Comparison of ENCODE assay signal across 1 cellular context in genomic region chr3:37163262-37164020, GRCh38.
TF ChIP-seq lines count a peak whose summit lies in the region.

No MANE protein-coding gene starts in this region.

TF ChIP-seq in GM23338, 12 proteins besides CTCF, POLR2A, EP300 and RAD21:
- no peak for TF ChIP-seq ZNF462 (CRISPR knock-in tag; IDR thresholded peaks at IDR 0.05)
- TF ChIP-seq CREB1 (CRISPR knock-in tag; IDR thresholded peaks at IDR 0.05; ENCODE audit: low read depth), result no peak
- no peak for TF ChIP-seq POLR2AphosphoS5 (IDR thresholded peaks at IDR 0.05; ENCODE audit: low read depth)
- TF ChIP-seq NANOG (IDR thresholded peaks at IDR 0.05; ENCODE audit: borderline replicate concordance), result no peak
- TF ChIP-seq ZNF114 (CRISPR knock-in tag; IDR thresholded peaks at IDR 0.05), result no peak
- TF ChIP-seq JUNB (IDR thresholded peaks at IDR 0.05; ENCODE audit: unreplicated experiment), result no peak
- no peak for TF ChIP-seq EZH2 (IDR thresholded peaks at IDR 0.05; ENCODE audit: low read depth, unreplicated experiment)
- TF ChIP-seq ZNF331 (CRISPR knock-in tag; IDR thresholded peaks at IDR 0.05; ENCODE audit: low read depth), result no peak
- no peak for TF ChIP-seq EZH2phosphoT487 (IDR thresholded peaks at IDR 0.05; ENCODE audit: unreplicated experiment)
- TF ChIP-seq REST (IDR thresholded peaks at IDR 0.05; ENCODE audit: unreplicated experiment), result no peak
- no peak for TF ChIP-seq ETS1 (IDR thresholded peaks at IDR 0.05)
- TF ChIP-seq STAT1 (IDR thresholded peaks at IDR 0.05; ENCODE audit: unreplicated experiment), result no peak
